ENCODE assay signal across 28 cellular contexts in the genomic region with DNA sequence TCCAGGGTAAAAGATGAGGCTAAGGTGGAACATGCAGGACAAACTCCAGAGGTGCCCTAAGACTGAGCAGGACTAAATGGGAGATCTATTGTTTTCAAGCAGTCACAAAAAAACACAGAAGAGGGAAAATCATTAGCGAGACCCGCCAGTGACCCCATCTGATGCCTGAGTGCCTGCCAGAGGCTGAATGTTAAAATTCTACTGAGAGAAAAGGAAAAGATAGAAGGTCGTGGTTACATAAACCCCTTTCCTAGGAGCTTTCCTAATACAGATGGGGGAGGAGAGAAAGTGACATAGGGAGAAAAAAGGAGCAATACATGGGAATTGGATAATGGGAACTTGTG.
"Had no signal": no experiment of that assay in that cellular context is flagged by ENCODE, and none has a peak within 500 bp of the region (broad histone marks: within the 10 kb centered on the region; RNA-seq: fewer than 3 reads in every experiment).

No MANE protein-coding gene starts in this region.

- H3K27me3 ChIP-seq: esophagus muscularis mucosa, neutrophil, ovary, tibial artery, vagina had no signal

- H3K9me3 ChIP-seq: esophagus muscularis mucosa, lower lobe of right lung, neutrophil, ovary, psoas muscle, tibial artery, vagina had no signal

- DNase-seq: activated B cell treated with CpG ODN at 0.5 μM for 24 hours; activated CD4-positive, alpha-beta T cell treated with anti-CD3 and anti-CD28 coated beads for 36 hours; activated CD4-positive, alpha-beta T cell treated with anti-CD3 and anti-CD28 coated beads, Interleukin-2, amount 50 U/mL, for 48 hours; activated CD8-positive, alpha-beta memory T cell treated with anti-CD3 and anti-CD28 coated beads, Interleukin-2, amount 50 U/mL, for 48 hours; activated naive CD4-positive, alpha-beta T cell treated with Interleukin-2 at 50 U/mL for 16 hours; activated naive CD8-positive, alpha-beta T cell treated with anti-CD3 and anti-CD28 coated beads for 36 hours; activated T-cell treated with anti-CD3 and anti-CD28 coated beads, Interleukin-2, amount 50 U/mL, for 4 hours; amygdala; cerebellar nuclear complex; head of caudate nucleus; hypothalamus; islet precursor cell; lower lobe of right lung; naive thymus-derived CD4-positive, alpha-beta T cell; ovary; psoas muscle; right cardiac atrium; stimulated activated CD4-positive, alpha-beta T cell treated with anti-CD3 and anti-CD28 coated beads, Interleukin-4, amount 100 ng/mL, for 24 hours; stimulated activated naive CD4-positive, alpha-beta T cell treated with Interleukin-2 at 50 U/mL for 16 hours; T1000; tibial artery had no signal

- H3K36me3 Mint-ChIP-seq: activated naive CD8-positive, alpha-beta T cell treated with anti-CD3 and anti-CD28 coated beads for 36 hours; naive thymus-derived CD4-positive, alpha-beta T cell had no signal

- H3K9me3 Mint-ChIP-seq: activated B cell treated with CpG ODN at 0.5 μM for 24 hours; activated T-helper 2 cell treated with anti-CD3 and anti-CD28 coated beads, Interferon-gamma antibody, Interleukin-2, Interleukin-4, amounts not matched to agents 10 μg/mL and 5 μg/mL and 100 μg/mL, durations not matched to agents 14 hours and 24 hours and 36 hours had no signal

- H3K36me3 ChIP-seq: esophagus muscularis mucosa, lower lobe of right lung, neutrophil, ovary, tibial artery, vagina had no signal

- ATAC-seq: activated CD4-positive, alpha-beta T cell treated with anti-CD3 and anti-CD28 coated beads for 36 hours; activated T-cell treated with anti-CD3 and anti-CD28 coated beads, Interleukin-2, amount 50 U/mL, for 4 hours; left lobe of liver; lower lobe of right lung; naive thymus-derived CD4-positive, alpha-beta T cell; psoas muscle; right cardiac atrium had no signal

- H3K4me3 ChIP-seq: coronary artery, esophagus muscularis mucosa, lower lobe of right lung, ovary, psoas muscle, tibial artery, vagina had no signal

- H3K27me3 Mint-ChIP-seq: activated B cell treated with CpG ODN at 0.5 μM for 24 hours; activated CD4-positive, alpha-beta T cell treated with anti-CD3 and anti-CD28 coated beads for 36 hours; naive thymus-derived CD4-positive, alpha-beta T cell had no signal

- H3K4me3 Mint-ChIP-seq: activated B cell treated with CpG ODN at 0.5 μM for 24 hours; activated CD4-positive, alpha-beta T cell treated with anti-CD3 and anti-CD28 coated beads for 36 hours; activated naive CD8-positive, alpha-beta T cell treated with anti-CD3 and anti-CD28 coated beads for 36 hours; activated T-cell treated with anti-CD3 and anti-CD28 coated beads, Interleukin-2, amount 50 U/mL, for 4 hours; naive thymus-derived CD4-positive, alpha-beta T cell; T-helper 1 cell treated with Interleukin-12 subunit alpha and Interleukin-12 subunit beta and Interleukin-4 antibody, amounts not matched to agents 30 μg/mL and 1 μg/mL, for 36 hours had no signal

- H3K27ac Mint-ChIP-seq: activated B cell treated with CpG ODN at 0.5 μM for 24 hours; activated CD4-positive, alpha-beta T cell treated with anti-CD3 and anti-CD28 coated beads for 36 hours; activated naive CD8-positive, alpha-beta T cell treated with anti-CD3 and anti-CD28 coated beads for 36 hours; activated T-helper 2 cell treated with anti-CD3 and anti-CD28 coated beads, Interferon-gamma antibody, Interleukin-2, Interleukin-4, amounts not matched to agents 10 μg/mL and 5 μg/mL and 100 μg/mL, durations not matched to agents 14 hours and 24 hours and 36 hours; T-helper 1 cell treated with Interleukin-12 subunit alpha and Interleukin-12 subunit beta and Interleukin-4 antibody, amounts not matched to agents 30 μg/mL and 1 μg/mL, for 36 hours had no signal

- H3K4me1 ChIP-seq: esophagus muscularis mucosa, lower lobe of right lung, psoas muscle, tibial artery, vagina had no signal

- H3K4me1 Mint-ChIP-seq: activated B cell treated with CpG ODN at 0.5 μM for 24 hours; activated CD4-positive, alpha-beta T cell treated with anti-CD3 and anti-CD28 coated beads for 36 hours; activated naive CD8-positive, alpha-beta T cell treated with anti-CD3 and anti-CD28 coated beads for 36 hours; naive thymus-derived CD4-positive, alpha-beta T cell had no signal

- H3K27ac ChIP-seq: coronary artery, esophagus muscularis mucosa, lower lobe of right lung, neutrophil, ovary, psoas muscle, tibial artery, vagina had no signal
